Comparison of ENCODE assay signal across 2 cellular contexts in genomic region chr12:116563262-116563661, GRCh38.
A peak's percentile ranks its signal among the peaks of the same experiment; 100 is the strongest.
TF ChIP-seq lines count a peak whose summit lies in the region.

No MANE protein-coding gene starts in this region.

TF ChIP-seq in HepG2, 621 proteins besides CTCF, POLR2A, EP300 and RAD21:
- TF ChIP-seq HNF1A (IDR thresholded peaks at IDR 0.05; ENCODE audit: low read depth), result no peak
- TF ChIP-seq HNF1A (CRISPR knock-in tag; IDR thresholded peaks at IDR 0.05; ENCODE audit: borderline replicate concordance), result no peak
- TF ChIP-seq ZNF317 (CRISPR knock-in tag; IDR thresholded peaks at IDR 0.05), result peak; percentile 78
- no peak for TF ChIP-seq TCF7L2 (IDR thresholded peaks at IDR 0.05; ENCODE audit: low read depth, low read length)
- TF ChIP-seq PATZ1 (CRISPR knock-in tag; IDR thresholded peaks at IDR 0.05), result no peak

TF ChIP-seq in GM12878, 131 proteins besides CTCF, POLR2A, EP300 and RAD21:
- TF ChIP-seq BMI1 (IDR thresholded peaks at IDR 0.05; ENCODE audit: borderline replicate concordance), result no peak
- 0 out of 2 replicates have a peak, but pooled peaks have one; percentile 18 for TF ChIP-seq RELB (IDR thresholded peaks at IDR 0.05; ENCODE audit: low read depth)
- TF ChIP-seq CBX5 (IDR thresholded peaks at IDR 0.05; ENCODE audit: low read depth), result peak; percentile 96
- no peak for TF ChIP-seq NRF1 (conservative IDR thresholded peaks at IDR 0.05; ENCODE audit: low read depth, low read length)
